In genomic region chr6:90098637-90099036, GRCh38 we compare ENCODE assay signal across 13 cellular contexts.
DNase-seq lines count a peak whose midpoint lies in the region; ATAC-seq, FAIRE-seq and TF ChIP-seq lines count a peak whose summit lies in the region.
"Had no signal": no experiment of that assay in that cellular context is flagged by ENCODE, and none has a peak within 500 bp of the region (broad histone marks: within the 10 kb centered on the region; RNA-seq: fewer than 3 reads in every experiment).

No MANE protein-coding gene starts in this region.

- FAIRE-seq in urothelium cell line (lab: Jason Lieb, UNC), result no peak
- FAIRE-seq: GM19239 had no signal

- no peaks in the 10 kb centered on the region for H3K9me3 ChIP-seq in psoas muscle

- H3K27ac ChIP-seq in psoas muscle, result peak overlapping the region; percentile 86
- H3K27ac ChIP-seq: C4-2B had no signal

- WGBS in psoas muscle, 3 donors, result 15 to 43% (median 24%) methylated on average over 6 of the region's 6 CpGs

- H3K27me3 ChIP-seq in psoas muscle (ENCODE audit: insufficient read depth in 3 of 3, low read length in 2 of 3), result no peaks in the 10 kb centered on the region

- intact Hi-C loops in psoas muscle (cut with DNase I), result loop anchor here (5.0 to 10.0 kb wide), 3 partner anchors 124 to 199 kb away; partner anchors contain the start of gene BACH2 (in 2 of the 2)

- DNase-seq in AG20443 (ENCODE audit: low spot score), result peak; percentile 12
- peak; percentile 38 for DNase-seq in fibroblast of mammary gland (ENCODE audit: low read depth)
- no peak for DNase-seq in psoas muscle
- no peak for DNase-seq in urothelium cell line (ENCODE audit: low spot score)
- DNase-seq: erythroblast, NCI-H1417 had no signal

- H3K36me3 ChIP-seq in psoas muscle (ENCODE audit: insufficient read depth in 1 of 2, low read depth in 1 of 2), result no peaks in the 10 kb centered on the region

- H3K4me1 ChIP-seq in psoas muscle, result peaks cover 39% of the 10 kb centered on the region

- peak; percentile 26 for ATAC-seq in SK-N-SH treated with all-trans-retinoic acid at 6 μM for 48 hours
- peak; percentile 47 to 55 (median 51) for ATAC-seq in psoas muscle
- ATAC-seq in GM21423 (IDR thresholded peaks at IDR 0.05; ENCODE audit: unreplicated experiment), result no peak
- no peak for ATAC-seq in HG03460 (IDR thresholded peaks at IDR 0.05; ENCODE audit: unreplicated experiment)
- ATAC-seq in HG03095 (IDR thresholded peaks at IDR 0.05; ENCODE audit: unreplicated experiment), result no peak
- ATAC-seq: left colon had no signal

- TF ChIP-seq CTCF in fibroblast of mammary gland (conservative IDR thresholded peaks at IDR 0.05; ENCODE audit: control insufficient read depth, insufficient read depth, low read depth, low read length), result no peak
- no peak for TF ChIP-seq CTCF in psoas muscle (IDR thresholded peaks at IDR 0.05)

- no peak overlapping the region for H3K4me3 ChIP-seq in fibroblast of mammary gland (ENCODE audit: control insufficient read depth, low read depth, low read length)
- H3K4me3 ChIP-seq in psoas muscle, result no peak overlapping the region

TF ChIP-seq in SK-N-SH treated with all-trans-retinoic acid at 6 μM for 48 hours, 23 proteins besides CTCF, POLR2A, EP300 and RAD21:
- TF ChIP-seq ARNTL (CRISPR knock-in tag; IDR thresholded peaks at IDR 0.05; ENCODE audit: borderline replicate concordance, low read depth), result no peak
- TF ChIP-seq ZNF8 (CRISPR knock-in tag; IDR thresholded peaks at IDR 0.05), result no peak
- TF ChIP-seq ESRRG (CRISPR knock-in tag; IDR thresholded peaks at IDR 0.05), result no peak
- no peak for TF ChIP-seq TSHZ2 (CRISPR knock-in tag; IDR thresholded peaks at IDR 0.05)
- TF ChIP-seq GLIS3 (CRISPR knock-in tag; IDR thresholded peaks at IDR 0.05), result no peak
- no peak for TF ChIP-seq OSR1 (CRISPR knock-in tag; IDR thresholded peaks at IDR 0.05)
- TF ChIP-seq CSDC2 (CRISPR knock-in tag; IDR thresholded peaks at IDR 0.05), result no peak
- no peak for TF ChIP-seq TOX (CRISPR knock-in tag; IDR thresholded peaks at IDR 0.05; ENCODE audit: borderline replicate concordance)
- TF ChIP-seq CREB5 (CRISPR knock-in tag; IDR thresholded peaks at IDR 0.05; ENCODE audit: low read depth), result no peak
- no peak for TF ChIP-seq ZC3H10 (CRISPR knock-in tag; IDR thresholded peaks at IDR 0.05)
- no peak for TF ChIP-seq BACH2 (CRISPR knock-in tag; IDR thresholded peaks at IDR 0.05; ENCODE audit: borderline replicate concordance)
- TF ChIP-seq RARB (CRISPR knock-in tag; IDR thresholded peaks at IDR 0.05), result no peak
- TF ChIP-seq POU6F1 (CRISPR knock-in tag; IDR thresholded peaks at IDR 0.05; ENCODE audit: borderline replicate concordance, low read depth), result no peak
- no peak for TF ChIP-seq PATZ1 (CRISPR knock-in tag; IDR thresholded peaks at IDR 0.05; ENCODE audit: borderline replicate concordance)
- no peak for TF ChIP-seq PPARA (CRISPR knock-in tag; IDR thresholded peaks at IDR 0.05; ENCODE audit: borderline replicate concordance)
- no peak for TF ChIP-seq SNAI2 (CRISPR knock-in tag; IDR thresholded peaks at IDR 0.05)
- TF ChIP-seq TCF4 (CRISPR knock-in tag; IDR thresholded peaks at IDR 0.05; ENCODE audit: borderline replicate concordance), result no peak
- no peak for TF ChIP-seq CSRNP3 (CRISPR knock-in tag; IDR thresholded peaks at IDR 0.05)
- no peak for TF ChIP-seq ZFP30 (CRISPR knock-in tag; IDR thresholded peaks at IDR 0.05)
- no peak for TF ChIP-seq ZNF70 (CRISPR knock-in tag; IDR thresholded peaks at IDR 0.05)

Comparison
In these comparisons a context has a peak if more than half of its experiments do, and no peak if none do; other contexts are left out.
1. DNase-seq: peak in AG20443 (single experiment) and fibroblast of mammary gland (single experiment); none in psoas muscle (0 of 2) and urothelium cell line (single experiment).
2. ATAC-seq: peak in SK-N-SH treated with all-trans-retinoic acid at 6 μM for 48 hours (single experiment) and psoas muscle (4 of 4); none in GM21423 (single experiment), HG03460 (single experiment) and HG03095 (single experiment).